Comparison of ENCODE assay signal across 9 cellular contexts in genomic region chr12:60402996-60403395, GRCh38.
"Had no signal": no experiment of that assay in that cellular context is flagged by ENCODE, and none has a peak within 500 bp of the region (broad histone marks: within the 10 kb centered on the region; RNA-seq: fewer than 3 reads in every experiment).

No MANE protein-coding gene starts in this region.

- FAIRE-seq: H1, H54, HTR-8/SVneo had no signal

- DNase-seq: H9, HCEC 1CT, Karpas-422, KBM-7 had no signal

- H3K9ac ChIP-seq: KMS-11 had no signal

- H3K4me3 ChIP-seq: GM23338 had no signal

- H3K4me2 ChIP-seq: GM23338, KMS-11 had no signal

- H2AFZ ChIP-seq: GM23338 had no signal

- ATAC-seq: GM23338 had no signal

- H3K27ac ChIP-seq: KMS-11 had no signal
